ENCODE assay signal across 8 cellular contexts in genomic region chr12:118135788-118136558, GRCh38. TPM values are rescaled to one million over a fixed set of nuclear protein-coding genes. Genes with fewer than 3 reads are reported as not detected.
A peak's percentile ranks its signal among the peaks of the same experiment; 100 is the strongest.
DNase-seq lines count a peak whose midpoint lies in the region; ATAC-seq and TF ChIP-seq lines count a peak whose summit lies in the region.

PEBP1 (plus strand) TSS chr12:118136124; CDS start chr12:118136210, 86 bp downstream.

- BruUV-seq in Calu3 (replicated peaks; lab: Mats Ljungman, UMichigan) = no TSS peak

- H3K36me3 Mint-ChIP-seq in Calu3 (ENCODE audit: insufficient read depth, unreplicated experiment) = peaks cover 56% of the 10 kb centered on the region
- peaks cover 12% of the 10 kb centered on the region for H3K36me3 Mint-ChIP-seq in endothelial cell (ENCODE audit: low read depth, unreplicated experiment)

- no peaks in the 10 kb centered on the region for H4K20me1 ChIP-seq in OCI-LY1 (ENCODE audit: insufficient read depth, low read length)

- H3K4me3 Mint-ChIP-seq in Calu3 (ENCODE audit: low read depth, unreplicated experiment) (peak within 1 kb of the TSS; percentile 86), endothelial cell (ENCODE audit: unreplicated experiment) (peak within 1 kb of the TSS; percentile 92)

- no peaks in the 10 kb centered on the region for H3K27me3 ChIP-seq in OCI-LY1 (ENCODE audit: insufficient read depth, low read length)

- no peaks in the 10 kb centered on the region for H3K27me3 Mint-ChIP-seq in Calu3 (ENCODE audit: unreplicated experiment)
- H3K27me3 Mint-ChIP-seq in endothelial cell (ENCODE audit: unreplicated experiment) = no peaks in the 10 kb centered on the region

- peaks cover 12% of the 10 kb centered on the region; the same call in 1 of the 2 replicates for H3K79me2 ChIP-seq in OCI-LY1 (ENCODE audit: insufficient read depth, low read length)

- peak; percentile 98 for DNase-seq in Calu3
- DNase-seq in HUDEP-2 (lab: John Stamatoyannopoulos, UW; ENCODE audit: unreplicated experiment in 76 of 76) = peak in 75 of 76 experiments; percentile 23 to 92 (median 81)
- peak; percentile 96 for DNase-seq in activated CD8-positive, alpha-beta memory T cell treated with anti-CD3 and anti-CD28 coated beads, Interleukin-2, amount 50 U/mL, for 48 hours
- DNase-seq in endothelial cell (ENCODE audit: low spot score) = peak; percentile 94
- peak; percentile 97 for DNase-seq in midbrain (lab: John Stamatoyannopoulos, UW)
- DNase-seq in stimulated activated CD8-positive, alpha-beta memory T cell treated with anti-CD3 and anti-CD28 coated beads, Interleukin-15, amount 100 ng/mL, for 48 hours (ENCODE audit: low read depth in 2 of 2) = peak; percentile 91 to 93

- peaks cover 29% of the 10 kb centered on the region for H3K4me1 Mint-ChIP-seq in Calu3 (ENCODE audit: low read depth, unreplicated experiment)
- peaks cover 9% of the 10 kb centered on the region for H3K4me1 Mint-ChIP-seq in endothelial cell (ENCODE audit: unreplicated experiment)

- CTCF ChIA-PET in Calu3 (lab: Charles Lee) = interaction anchor here (0.5 to 2.4 kb wide), 4 partner anchors 15 to 1674 kb away, joined by 3 to 11 read pairs (median 6); partner anchors contain the start of gene SUDS3

- H3K27ac Mint-ChIP-seq in Calu3 (ENCODE audit: unreplicated experiment) = peak within 1 kb of the TSS; percentile 92
- peak within 1 kb of the TSS; percentile 55 for H3K27ac Mint-ChIP-seq in endothelial cell (ENCODE audit: unreplicated experiment)

- H3F3A ChIP-seq in OCI-LY1 (ENCODE audit: insufficient read depth, low read length) = no peaks in the 10 kb centered on the region

- no peak within 1 kb of the TSS for H2AFZ ChIP-seq in OCI-LY1 (ENCODE audit: low read length)

- H3K4me3 ChIP-seq in OCI-LY1 (ENCODE audit: low read depth, low read length, poor library complexity, severe bottlenecking) = peak within 1 kb of the TSS; percentile 84

- peak within 1 kb of the TSS; percentile 81 for H3K9ac ChIP-seq in OCI-LY1 (ENCODE audit: low read length)

- peak within 1 kb of the TSS; percentile 9 for H3K27ac ChIP-seq in OCI-LY1 (ENCODE audit: low read depth, low read length, poor library complexity, severe bottlenecking)

- no peaks in the 10 kb centered on the region for H3K9me2 ChIP-seq in OCI-LY1 (ENCODE audit: low read depth, low read length)

- intact Hi-C loops in Calu3 (cut with micrococcal nuclease; ENCODE audit: unreplicated experiment) = loop anchor here (10.0 kb wide), 1 partner anchor 261 kb away; no protein-coding TSS in a partner anchor

- peak; percentile 95 for ATAC-seq in GM21381 (IDR thresholded peaks at IDR 0.05; ENCODE audit: unreplicated experiment)

- TF ChIP-seq CTCF in Calu3 (IDR thresholded peaks at IDR 0.05; ENCODE audit: unreplicated experiment) = no peak
- no peak for TF ChIP-seq CTCF in OCI-LY1 (IDR thresholded peaks at IDR 0.05; ENCODE audit: low read length)
- no peak for TF ChIP-seq CTCF in endothelial cell (IDR thresholded peaks at IDR 0.05; ENCODE audit: unreplicated experiment)

- H3K36me3 ChIP-seq in OCI-LY1 (ENCODE audit: insufficient read depth, low read length) = peaks cover 18% of the 10 kb centered on the region

- peak within 1 kb of the TSS; percentile 73 for H3K4me2 ChIP-seq in OCI-LY1 (ENCODE audit: low read length)

- H3K9me3 Mint-ChIP-seq in Calu3 (ENCODE audit: low read depth, unreplicated experiment) = no peaks in the 10 kb centered on the region
- no peaks in the 10 kb centered on the region for H3K9me3 Mint-ChIP-seq in endothelial cell (ENCODE audit: unreplicated experiment)

- H3K9me3 ChIP-seq in OCI-LY1 (ENCODE audit: low read length) = no peaks in the 10 kb centered on the region

- H3K4me1 ChIP-seq in OCI-LY1 (ENCODE audit: insufficient read depth, low read length, severe bottlenecking) = peaks cover 43% of the 10 kb centered on the region

RNA-seq across cellular contexts. Expression of gene PEBP1, which starts in this region (rescaled TPM):
- total RNA-seq in Calu3 (2022) (99.8 and 109 TPM in 2 replicates), endothelial cell (ENCODE audit: unreplicated experiment) (138 TPM)

Comparison
In these comparisons a context has a peak if more than half of its experiments do, and no peak if none do; other contexts are left out.
1. Peak in every context shown above with its lines: DNase-seq, ATAC-seq, H3K4me3 ChIP-seq and H3K27ac ChIP-seq.